In genomic region chr16:57764341-57765159, GRCh38 we compare ENCODE assay signal across 8 cellular contexts. TPM values are rescaled to one million over a fixed set of nuclear protein-coding genes. Genes with fewer than 3 reads are reported as not detected.
A peak's percentile ranks its signal among the peaks of the same experiment; 100 is the strongest.
DNase-seq lines count a peak whose midpoint lies in the region; ATAC-seq, FAIRE-seq and TF ChIP-seq lines count a peak whose summit lies in the region.

No MANE protein-coding gene starts in this region.

- H2AFZ ChIP-seq in astrocyte (ENCODE audit: low read depth, low read length) (no peak overlapping the region), HepG2 (ENCODE audit: low read length) (no peak overlapping the region)

- peaks cover 25% of the 10 kb centered on the region for H3K36me3 Mint-ChIP-seq in astrocyte (ENCODE audit: low read depth, unreplicated experiment)

- H3K4me2 ChIP-seq in astrocyte (ENCODE audit: low read length) (peak overlapping the region; percentile 77), HepG2 (ENCODE audit: low read depth, low read length) (no peak overlapping the region)

- H3K27ac ChIP-seq in astrocyte (ENCODE audit: low read depth, low read length) (peak overlapping the region; percentile 83), HepG2 (ENCODE audit: extremely low read length, insufficient read depth, low read length) (no peak overlapping the region), vagina (no peak overlapping the region)

- no peaks in the 10 kb centered on the region for H3K27me3 Mint-ChIP-seq in astrocyte (ENCODE audit: low read depth, unreplicated experiment)

- H3K9me3 Mint-ChIP-seq in astrocyte (ENCODE audit: unreplicated experiment), result no peaks in the 10 kb centered on the region

- H3K27ac Mint-ChIP-seq in astrocyte (ENCODE audit: unreplicated experiment), result peak overlapping the region; percentile 66

- no TSS peak for BruUV-seq in HepG2 (replicated peaks; lab: Mats Ljungman, UMichigan)

- intact Hi-C loops in Right ventricle myocardium inferior (cut with DNase I) (no loop called here), cardiac septum (cut with DNase I) (no loop called here), HepG2 (cut with micrococcal nuclease; ENCODE audit: unreplicated experiment) (no loop called here), vagina (cut with DNase I) (no loop called here)

- TF ChIP-seq CTCF in astrocyte (IDR thresholded peaks at IDR 0.05; ENCODE audit: insufficient read depth, low read depth, low read length) (no peak), HepG2 (CRISPR knock-in tag; IDR thresholded peaks at IDR 0.05) (no peak), vagina (IDR thresholded peaks at IDR 0.05) (no peak)

- POLR2A ChIA-PET in HepG2 (lab: Yijun Ruan, JAX), result interaction anchor here (1.0 to 1.5 kb wide), 2 partner anchors 18 to 29 kb away, joined by 3 to 5 read pairs; partner anchors contain the start of gene KATNB1

- TF ChIP-seq RAD21 in HepG2 (CRISPR knock-in tag; IDR thresholded peaks at IDR 0.05), result no peak

- H3K4me1 ChIP-seq in astrocyte (ENCODE audit: insufficient read depth, low read length), result peaks cover 8% of the 10 kb centered on the region
- H3K4me1 ChIP-seq in HepG2 (ENCODE audit: insufficient read depth, low read length), result no peaks in the 10 kb centered on the region
- H3K4me1 ChIP-seq in vagina, result peaks cover 8% of the 10 kb centered on the region

- TF ChIP-seq EP300 in HepG2 (IDR thresholded peaks at IDR 0.05; ENCODE audit: low read depth in 2 of 2, low read length in 2 of 2), result no peak
- TF ChIP-seq EP300 in HepG2 (CRISPR knock-in tag; IDR thresholded peaks at IDR 0.05; ENCODE audit: borderline replicate concordance), result no peak

- TF ChIP-seq POLR2A in HepG2 (IDR thresholded peaks at IDR 0.05; ENCODE audit: insufficient read depth in 1 of 2, low read depth in 2 of 2, low read length in 2 of 2) (no peak), vagina (IDR thresholded peaks at IDR 0.05) (no peak)

- peaks cover 25% of the 10 kb centered on the region for H3K4me1 Mint-ChIP-seq in astrocyte (ENCODE audit: low read depth, unreplicated experiment)

- peak overlapping the region; percentile 63 for H3K9ac ChIP-seq in astrocyte (ENCODE audit: low read length)
- H3K9ac ChIP-seq in HepG2 (ENCODE audit: insufficient read depth, low read depth, low read length), result no peak overlapping the region

- WGBS in HepG2 (ENCODE audit: low lambda C conversion rate), result 91% methylated on average over 6 of the region's 6 CpGs

- H3K9me3 ChIP-seq in MG63 (no peaks in the 10 kb centered on the region; the same call in 1 of the 2 replicates), astrocyte (ENCODE audit: insufficient read depth, low read depth, low read length) (no peaks in the 10 kb centered on the region), HepG2 (ENCODE audit: low read length) (no peaks in the 10 kb centered on the region), vagina (no peaks in the 10 kb centered on the region)

- in situ Hi-C loops in HepG2 (cut with HindIII; ENCODE audit: extremely low pct_ligation_motif_present, low pct_unique_long_range_greater_than_20kb), result no loop called here

- peaks cover 3% of the 10 kb centered on the region for H4K20me1 ChIP-seq in astrocyte (ENCODE audit: insufficient read depth, low read length)
- H4K20me1 ChIP-seq in HepG2 (ENCODE audit: insufficient read depth, low read length), result no peaks in the 10 kb centered on the region

- FAIRE-seq in astrocyte (lab: Jason Lieb, UNC), result peak; percentile 85
- no peak for FAIRE-seq in HepG2 (lab: Jason Lieb, UNC)

- CTCF ChIA-PET in HepG2 (lab: Yijun Ruan, JAX; ENCODE audit: low intra/inter-chr PET ratio, low total read pairs), result no interaction called here

- no peak for ATAC-seq in Right ventricle myocardium inferior
- peak; percentile 57 for ATAC-seq in HepG2
- ATAC-seq in HG02884 (IDR thresholded peaks at IDR 0.05; ENCODE audit: unreplicated experiment), result no peak

- peak overlapping the region; percentile 62 for H3K4me3 Mint-ChIP-seq in astrocyte (ENCODE audit: unreplicated experiment)

- H3K4me3 ChIP-seq in MG63 (no peak overlapping the region), astrocyte (ENCODE audit: insufficient read depth, low read depth, low read length) (no peak overlapping the region), HepG2 (replicated peaks in 1 of 3; ENCODE audit: insufficient read depth in 1 of 3, low read depth in 2 of 3, low read length in 3 of 3) (no peak overlapping the region), vagina (no peak overlapping the region)

- H3K36me3 ChIP-seq in MG63 (peaks cover 96% of the 10 kb centered on the region), astrocyte (ENCODE audit: insufficient read depth, low read length) (peaks cover 18% of the 10 kb centered on the region), HepG2 (replicated peaks in 1 of 2; ENCODE audit: control insufficient read depth in 1 of 2, insufficient read depth in 2 of 2, low read length in 2 of 2) (peaks cover 26 to 57% of the 10 kb centered on the region in 2 experiments), vagina (peaks cover 0 to 15% of the 10 kb centered on the region in 2 donors)

- H3K27me3 ChIP-seq in MG63, result no peaks in the 10 kb centered on the region
- H3K27me3 ChIP-seq in astrocyte (ENCODE audit: insufficient read depth, low read length), result no peaks in the 10 kb centered on the region
- no peaks in the 10 kb centered on the region for H3K27me3 ChIP-seq in HepG2 (ENCODE audit: control insufficient read depth in 1 of 2, insufficient read depth in 2 of 2, low read length in 2 of 2)
- no peaks in the 10 kb centered on the region for H3K27me3 ChIP-seq in vagina

- peaks cover 4% of the 10 kb centered on the region for H3K79me2 ChIP-seq in astrocyte (ENCODE audit: insufficient read depth, low read length)
- no peaks in the 10 kb centered on the region for H3K79me2 ChIP-seq in HepG2 (ENCODE audit: insufficient read depth, low read length)

- DNase-seq in Right ventricle myocardium inferior (ENCODE audit: missing footprints) (peak; percentile 44), cardiac septum (ENCODE audit: low spot score) (no peak), MG63 (peak; percentile 95), astrocyte (ENCODE audit: low read depth) (peak; percentile 73), HepG2 (ENCODE audit: low spot score) (peak; percentile 46), vagina (ENCODE audit: extremely low spot score in 2 of 2) (no peak)
- DNase-seq in activated CD8-positive, alpha-beta memory T cell treated with anti-CD3 and anti-CD28 coated beads, Interleukin-2, amount 50 U/mL, for 4 hours, result no peak

RNA-seq across cellular contexts. Expression of gene KATNB1, which starts 29.0 kb away (rescaled TPM):
- total RNA-seq in Right ventricle myocardium inferior (8.5 TPM), cardiac septum (8.9 TPM), astrocyte (21.1 and 28.6 TPM in 2 replicates), HepG2 (2016; rRNA removed; fragmentation: Illumina TruSeq; extraction: Trizol) (25.2 and 31.5 TPM in 2 replicates), vagina (23.6 TPM)
- 22.6 and 62.7 TPM in 2 replicates for total RNA-seq in MG63 (2014; rRNA removed; shearing (Covaris generic); ENCODE audit: low replicate concordance)
- total RNA-seq in HepG2 (2016; cell fraction: cytosol; rRNA removed; fragmentation: Illumina TruSeq; extraction: Trizol; ENCODE audit: low read depth), result 14.2 and 18.3 TPM in 2 replicates
- 21.2 and 33.1 TPM in 2 replicates for total RNA-seq in HepG2 (2016; cell fraction: insoluble cytoplasmic fraction; rRNA removed; fragmentation: Illumina TruSeq; extraction: Trizol)
- total RNA-seq in HepG2 (2016; cell fraction: membrane; rRNA removed; fragmentation: Illumina TruSeq; extraction: Trizol), result 34.3 and 42.2 TPM in 2 replicates
- 21.9 and 25.7 TPM in 2 replicates for total RNA-seq in HepG2 (2016; cell fraction: nucleus; rRNA removed; fragmentation: Illumina TruSeq; extraction: Trizol)
- polyA plus RNA-seq in HepG2 (2011; rRNA removed), result 39.8 and 43.5 TPM in 2 replicates
- polyA plus RNA-seq in HepG2 (2011; cell fraction: cytosol; rRNA removed), result 17.4 and 27.7 TPM in 2 replicates
- polyA plus RNA-seq in HepG2 (2011; cell fraction: nucleus; rRNA removed), result 122 and 146 TPM in 2 replicates
- 16.2 and 20.9 TPM in 2 replicates for polyA plus RNA-seq in HepG2 (2012)
- polyA plus RNA-seq in HepG2 (2016; cell fraction: cytosol; fragmentation: Illumina TruSeq; extraction: Trizol; ENCODE audit: low read depth), result 15.0 and 20.0 TPM in 2 replicates
- 22.6 and 30.3 TPM in 2 replicates for polyA plus RNA-seq in HepG2 (2016; cell fraction: insoluble cytoplasmic fraction; fragmentation: Illumina TruSeq; extraction: Trizol; ENCODE audit: low read depth)
- polyA plus RNA-seq in HepG2 (2016; cell fraction: membrane; fragmentation: Illumina TruSeq; extraction: Trizol; ENCODE audit: low read depth), result 30.4 and 34.5 TPM in 2 replicates
- polyA plus RNA-seq in HepG2 (2016; cell fraction: nucleus; fragmentation: Illumina TruSeq; extraction: Trizol; ENCODE audit: insufficient read depth, low read depth), result 49.3 and 53.8 TPM in 2 replicates
- 29.8 and 60.0 TPM in 2 replicates for polyA minus RNA-seq in HepG2 (2011; rRNA and poly(A)+ RNA removed; ENCODE audit: low replicate concordance)
- polyA minus RNA-seq in HepG2 (2011; cell fraction: cytosol; rRNA and poly(A)+ RNA removed), result 13.6 and 19.1 TPM in 2 replicates
- 27.9 and 30.3 TPM in 2 replicates for polyA minus RNA-seq in HepG2 (2011; cell fraction: nucleus; rRNA and poly(A)+ RNA removed)

RNA-seq across cellular contexts. Expression of gene KIFC3, which starts 37.7 kb away (rescaled TPM):
- 55.3 TPM for total RNA-seq in Right ventricle myocardium inferior
- 70.1 TPM for total RNA-seq in cardiac septum
- total RNA-seq in MG63 (2014; rRNA removed; shearing (Covaris generic); ENCODE audit: low replicate concordance), result 196 and 322 TPM in 2 replicates
- 80.4 and 96.9 TPM in 2 replicates for total RNA-seq in astrocyte
- total RNA-seq in HepG2 (2016; rRNA removed; fragmentation: Illumina TruSeq; extraction: Trizol), result 30.0 and 45.3 TPM in 2 replicates
- total RNA-seq in HepG2 (2016; cell fraction: cytosol; rRNA removed; fragmentation: Illumina TruSeq; extraction: Trizol; ENCODE audit: low read depth), result 11.2 and 13.3 TPM in 2 replicates
- total RNA-seq in HepG2 (2016; cell fraction: insoluble cytoplasmic fraction; rRNA removed; fragmentation: Illumina TruSeq; extraction: Trizol), result 26.2 and 45.1 TPM in 2 replicates
- total RNA-seq in HepG2 (2016; cell fraction: membrane; rRNA removed; fragmentation: Illumina TruSeq; extraction: Trizol), result 23.6 and 24.3 TPM in 2 replicates
- total RNA-seq in HepG2 (2016; cell fraction: nucleus; rRNA removed; fragmentation: Illumina TruSeq; extraction: Trizol), result 39.1 and 45.8 TPM in 2 replicates
- 42.1 and 70.6 TPM in 2 replicates for polyA plus RNA-seq in HepG2 (2011; rRNA removed)
- polyA plus RNA-seq in HepG2 (2011; cell fraction: cytosol; rRNA removed), result 43.4 and 59.0 TPM in 2 replicates
- 225 and 236 TPM in 2 replicates for polyA plus RNA-seq in HepG2 (2011; cell fraction: nucleus; rRNA removed)
- polyA plus RNA-seq in HepG2 (2012), result 21.3 and 43.4 TPM in 2 replicates
- 14.4 and 14.6 TPM in 2 replicates for polyA plus RNA-seq in HepG2 (2016; cell fraction: cytosol; fragmentation: Illumina TruSeq; extraction: Trizol; ENCODE audit: low read depth)
- polyA plus RNA-seq in HepG2 (2016; cell fraction: insoluble cytoplasmic fraction; fragmentation: Illumina TruSeq; extraction: Trizol; ENCODE audit: low read depth), result 20.2 and 24.5 TPM in 2 replicates
- polyA plus RNA-seq in HepG2 (2016; cell fraction: membrane; fragmentation: Illumina TruSeq; extraction: Trizol; ENCODE audit: low read depth), result 13.8 and 19.9 TPM in 2 replicates
- polyA plus RNA-seq in HepG2 (2016; cell fraction: nucleus; fragmentation: Illumina TruSeq; extraction: Trizol; ENCODE audit: insufficient read depth, low read depth), result 79.4 and 80.8 TPM in 2 replicates
- polyA minus RNA-seq in HepG2 (2011; rRNA and poly(A)+ RNA removed; ENCODE audit: low replicate concordance), result 132 and 141 TPM in 2 replicates
- polyA minus RNA-seq in HepG2 (2011; cell fraction: cytosol; rRNA and poly(A)+ RNA removed), result 31.9 and 33.7 TPM in 2 replicates
- polyA minus RNA-seq in HepG2 (2011; cell fraction: nucleus; rRNA and poly(A)+ RNA removed), result 94.9 and 117 TPM in 2 replicates
- total RNA-seq in vagina, result 36.8 TPM

Comparison
In these comparisons a context has a peak if more than half of its experiments do, and no peak if none do; other contexts are left out.
1. DNase-seq: peak in Right ventricle myocardium inferior (single experiment), MG63 (single experiment), astrocyte (single experiment) and HepG2 (single experiment); none in cardiac septum (single experiment), vagina (0 of 2) and activated CD8-positive, alpha-beta memory T cell treated with anti-CD3 and anti-CD28 coated beads, Interleukin-2, amount 50 U/mL, for 4 hours (single experiment).